In the genomic region with DNA sequence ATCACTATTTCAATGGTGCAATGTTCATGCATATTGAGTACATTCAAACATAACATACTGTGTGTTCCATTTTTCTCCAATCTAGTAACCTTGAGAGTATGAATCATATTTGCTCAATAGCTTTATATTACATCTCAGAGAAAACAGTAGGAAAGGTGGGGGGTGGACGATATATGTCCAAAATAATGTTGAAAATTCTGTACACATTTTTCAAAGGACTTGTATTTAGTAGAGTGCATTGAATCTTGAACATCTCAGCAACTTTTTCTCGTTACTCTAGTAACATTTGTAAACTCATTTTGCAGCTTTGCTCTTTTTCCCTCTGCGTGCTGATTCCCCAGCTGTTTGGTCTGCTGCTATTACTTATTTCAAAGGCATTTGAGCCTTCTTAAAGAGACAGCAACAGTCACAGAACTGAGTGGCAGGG, we compare ENCODE assay signal across 14 cellular contexts.
DNase-seq lines count a peak whose midpoint lies in the region; ATAC-seq, FAIRE-seq and TF ChIP-seq lines count a peak whose summit lies in the region.
"Had no signal": no experiment of that assay in that cellular context is flagged by ENCODE, and none has a peak within 500 bp of the region (broad histone marks: within the 10 kb centered on the region; RNA-seq: fewer than 3 reads in every experiment).

No MANE protein-coding gene starts in this region.

- in situ Hi-C loops in Panc1 (cut with HindIII; ENCODE audit: low pct_unique_long_range_greater_than_20kb, low sequenced_read_pairs): no loop called here

- no peak overlapping the region for H3K27ac ChIP-seq in Panc1 (ENCODE audit: low read length)
- H3K27ac ChIP-seq in endothelial cell of umbilical vein (ENCODE audit: insufficient read depth, low read depth, low read length): no peak overlapping the region
- H3K27ac ChIP-seq: right lobe of liver had no signal

- H3K27me3 ChIP-seq in Panc1 (ENCODE audit: control insufficient read depth, insufficient read depth, low read length) (no peaks in the 10 kb centered on the region), endothelial cell of umbilical vein (ENCODE audit: control insufficient read depth in 2 of 2, insufficient read depth in 2 of 2, low read length in 2 of 2) (no peaks in the 10 kb centered on the region)
- H3K27me3 ChIP-seq: right lobe of liver had no signal

- intact Hi-C loops in Panc1 (cut with micrococcal nuclease; ENCODE audit: unreplicated experiment) (no loop called here), endothelial cell of umbilical vein (cut with micrococcal nuclease) (no loop called here)

- POLR2A ChIA-PET in Panc1 (lab: Charles Lee) (no interaction called here), endothelial cell of umbilical vein (lab: Charles Lee) (no interaction called here)

- no peak overlapping the region for H2AFZ ChIP-seq in endothelial cell of umbilical vein (ENCODE audit: low read depth, low read length)

- H3K4me3 ChIP-seq in Panc1 (ENCODE audit: low read depth in 2 of 2, low read length in 2 of 2) (no peak overlapping the region), endothelial cell of umbilical vein (replicated peaks in 1 of 3; ENCODE audit: insufficient read depth in 1 of 3, low read depth in 1 of 3, low read length in 3 of 3) (no peak overlapping the region)
- H3K4me3 ChIP-seq: right lobe of liver had no signal

- H3K9me3 ChIP-seq in Panc1 (ENCODE audit: control insufficient read depth, insufficient read depth, low read depth, low read length): no peaks in the 10 kb centered on the region
- no peaks in the 10 kb centered on the region for H3K9me3 ChIP-seq in endothelial cell of umbilical vein (replicated peaks; ENCODE audit: control insufficient read depth, insufficient read depth, low read length)
- H3K9me3 ChIP-seq: right lobe of liver had no signal

- H4K20me1 ChIP-seq in endothelial cell of umbilical vein (replicated peaks; ENCODE audit: control insufficient read depth, extremely low read depth, insufficient read depth, low read length): no peaks in the 10 kb centered on the region

- no peak for FAIRE-seq in endothelial cell of umbilical vein (lab: Jason Lieb, UNC)
- no peak for FAIRE-seq in GM12891 (lab: Jason Lieb, UNC)

- H3K4me2 ChIP-seq in endothelial cell of umbilical vein (ENCODE audit: insufficient read depth, low read length): no peak overlapping the region

- H3K4me1 ChIP-seq in Panc1 (ENCODE audit: control insufficient read depth, insufficient read depth, low read length) (no peaks in the 10 kb centered on the region), endothelial cell of umbilical vein (ENCODE audit: control insufficient read depth, extremely low read depth, insufficient read depth, low read length) (no peaks in the 10 kb centered on the region)
- H3K4me1 ChIP-seq: right lobe of liver had no signal

- H3K36me3 ChIP-seq in Panc1 (ENCODE audit: control insufficient read depth, insufficient read depth, low read length): no peaks in the 10 kb centered on the region
- H3K36me3 ChIP-seq in endothelial cell of umbilical vein (ENCODE audit: control insufficient read depth in 2 of 2, extremely low read depth in 1 of 2, insufficient read depth in 2 of 2, low read length in 2 of 2): no peaks in the 10 kb centered on the region
- H3K36me3 ChIP-seq: right lobe of liver had no signal

- no peaks in the 10 kb centered on the region for H3K9me1 ChIP-seq in endothelial cell of umbilical vein (replicated peaks; ENCODE audit: control insufficient read depth, extremely low read depth, insufficient read depth, low read length)

- dilution Hi-C loops in endothelial cell of umbilical vein (cut with MboI; ENCODE audit: extremely low pct_ligation_motif_present, low sequenced_read_pairs): no loop called here

- H3K9ac ChIP-seq in endothelial cell of umbilical vein (replicated peaks; ENCODE audit: extremely low read depth, insufficient read depth, low read length): no peak overlapping the region

- CTCF ChIA-PET in Panc1 (lab: Charles Lee) (no interaction called here), endothelial cell of umbilical vein (lab: Charles Lee) (interaction anchor here (0.7 to 1.3 kb wide), 5 partner anchors 10 to 911 kb away, joined by 3 to 6 read pairs (median 3); no protein-coding TSS in a partner anchor)

- DNase-seq in ELR (ENCODE audit: low read depth) (peak; percentile 71), Panc1 (ENCODE audit: low read depth, low spot score) (peak; percentile 53), endothelial cell of umbilical vein (ENCODE audit: low read depth, low spot score) (peak; percentile 40), non-pigmented ciliary epithelial cell (ENCODE audit: low read depth) (peak; percentile 36), GM12891 (ENCODE audit: insufficient read length, low spot score) (no peak)
- no peak for DNase-seq in central memory CD4-positive, alpha-beta T cell
- DNase-seq: activated CD4-positive, alpha-beta T cell treated with anti-CD3 and anti-CD28 coated beads, Interleukin-2, amount 10 ng/mL, durations not matched to agents 24 days and 14 days; caudate nucleus; KBM-7; naive B cell; NCI-H2029; right lobe of liver had no signal

- BruUV-seq in Panc1 (replicated peaks; lab: Mats Ljungman, UMichigan): no TSS peak
- BruUV-seq in endothelial cell of umbilical vein (replicated peaks; lab: Mats Ljungman, UMichigan): no TSS peak

- no peak for TF ChIP-seq POLR2A in endothelial cell of umbilical vein (IDR thresholded peaks at IDR 0.05; ENCODE audit: low read depth, low read length)
- no peak for TF ChIP-seq POLR2A in GM12891 (IDR thresholded peaks at IDR 0.05; ENCODE audit: low read depth, low read length)

- H3K79me2 ChIP-seq in endothelial cell of umbilical vein (ENCODE audit: control insufficient read depth, insufficient read depth, low read length): no peaks in the 10 kb centered on the region

- ATAC-seq in Panc1 (peak; percentile 72; the same call in 1 of the 2 replicates), HG02973 (IDR thresholded peaks at IDR 0.05; ENCODE audit: unreplicated experiment) (no peak), GM18861 (IDR thresholded peaks at IDR 0.05; ENCODE audit: unreplicated experiment) (no peak)
- ATAC-seq: right lobe of liver had no signal

- no peak for TF ChIP-seq CTCF in Panc1 (IDR thresholded peaks at IDR 0.05)
- TF ChIP-seq CTCF in endothelial cell of umbilical vein (IDR thresholded peaks at IDR 0.05; ENCODE audit: extremely low read depth in 1 of 2, insufficient read depth in 1 of 2, low read depth in 1 of 2, low read length in 2 of 2): no peak

TF ChIP-seq in endothelial cell of umbilical vein, 7 proteins besides CTCF, POLR2A, EP300 and RAD21:
- TF ChIP-seq FOS (IDR thresholded peaks at IDR 0.05; ENCODE audit: borderline replicate concordance, insufficient read depth, low read length) (no peak), EZH2 (IDR thresholded peaks at IDR 0.05; ENCODE audit: borderline replicate concordance, low read depth, low read length, severe bottlenecking) (no peak), MYC (IDR thresholded peaks at IDR 0.05; ENCODE audit: low read depth, low read length) (no peak), POLR2AphosphoS5 (IDR thresholded peaks at IDR 0.05; ENCODE audit: insufficient read depth, low read depth, low read length) (no peak), GATA2 (IDR thresholded peaks at IDR 0.05; ENCODE audit: insufficient read depth, insufficient read length, low read depth, low read length) (no peak)
- TF ChIP-seq, protein P1, sequence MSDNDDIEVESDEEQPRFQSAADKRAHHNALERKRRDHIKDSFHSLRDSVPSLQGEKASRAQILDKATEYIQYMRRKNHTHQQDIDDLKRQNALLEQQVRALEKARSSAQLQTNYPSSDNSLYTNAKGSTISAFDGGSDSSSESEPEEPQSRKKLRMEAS (IDR thresholded peaks at IDR 0.05; ENCODE audit: insufficient read depth, insufficient read length): no peak

TF ChIP-seq in GM12891, 5 proteins besides CTCF, POLR2A, EP300 and RAD21:
- TF ChIP-seq PAX5 (IDR thresholded peaks at IDR 0.05; ENCODE audit: insufficient read depth, low read length, severe bottlenecking): no peak
- no peak for TF ChIP-seq POLR2AphosphoS5 (IDR thresholded peaks at IDR 0.05; ENCODE audit: low read depth, low read length)
- TF ChIP-seq POU2F2 (IDR thresholded peaks at IDR 0.05; ENCODE audit: low read depth, low read length): no peak
- TF ChIP-seq SPI1 (IDR thresholded peaks at IDR 0.05; ENCODE audit: low read depth, low read length): no peak
- no peak for TF ChIP-seq TAF1 (IDR thresholded peaks at IDR 0.05; ENCODE audit: low read depth, low read length)

Comparison
In these comparisons a context has a peak if more than half of its experiments do, and no peak if none do; other contexts are left out.
1. DNase-seq: peak in ELR (single experiment), Panc1 (single experiment), endothelial cell of umbilical vein (single experiment) and non-pigmented ciliary epithelial cell (single experiment); none in central memory CD4-positive, alpha-beta T cell (single experiment) and GM12891 (single experiment).